10 cellular contexts compared by ENCODE assay signal in genomic region chr17:45284176-45285140, GRCh38. TPM values are rescaled to one million over a fixed set of nuclear protein-coding genes. Genes with fewer than 3 reads are reported as not detected.
DNase-seq lines count a peak whose midpoint lies in the region; ATAC-seq, FAIRE-seq and TF ChIP-seq lines count a peak whose summit lies in the region.
"Had no signal": no experiment of that assay in that cellular context is flagged by ENCODE, and none has a peak within 500 bp of the region (broad histone marks: within the 10 kb centered on the region; RNA-seq: fewer than 3 reads in every experiment).

No MANE protein-coding gene starts in this region.

- H3K4me3 Mint-ChIP-seq in activated naive CD4-positive, alpha-beta T cell treated with anti-CD3 and anti-CD28 coated beads, Interleukin-2, amount 10 ng/mL, durations not matched to agents 7 days and 5 days: no peak overlapping the region

- TF ChIP-seq RAD21 in A549 (conservative IDR thresholded peaks at IDR 0.05 in 1 of 2, IDR thresholded peaks at IDR 0.05 in 1 of 2): peak; percentile 28 to 34; a peak in 3 of 5 replicates
- TF ChIP-seq RAD21 in Ishikawa (IDR thresholded peaks at IDR 0.05; ENCODE audit: low read depth): peak; percentile 17; the same call in 1 of the 2 replicates

- no peaks in the 10 kb centered on the region for H3K9me3 ChIP-seq in A549

- FAIRE-seq in A549 (lab: Jason Lieb, UNC): no peak
- FAIRE-seq: G401.6 had no signal

- no peaks in the 10 kb centered on the region for H3K9me3 Mint-ChIP-seq in activated naive CD4-positive, alpha-beta T cell treated with anti-CD3 and anti-CD28 coated beads, Interleukin-2, amount 10 ng/mL, durations not matched to agents 7 days and 5 days

- H3K4me1 Mint-ChIP-seq in activated naive CD4-positive, alpha-beta T cell treated with anti-CD3 and anti-CD28 coated beads, Interleukin-2, amount 10 ng/mL, durations not matched to agents 7 days and 5 days: peaks cover 5% of the 10 kb centered on the region

- POLR2A ChIA-PET in A549 (lab: Yijun Ruan, JAX): interaction anchor here (1.2 to 1.4 kb wide), 2 partner anchors 9 to 87 kb away, joined by 3 read pairs; no protein-coding TSS in a partner anchor

- H3K4me3 ChIP-seq in A549: no peak overlapping the region

- H3K4me1 ChIP-seq in A549: peaks cover 28% of the 10 kb centered on the region

- H3K27ac ChIP-seq in A549: peak overlapping the region; percentile 49 to 74; a peak in 5 of 6 replicates

- H3K27me3 Mint-ChIP-seq in activated naive CD4-positive, alpha-beta T cell treated with anti-CD3 and anti-CD28 coated beads, Interleukin-2, amount 10 ng/mL, durations not matched to agents 7 days and 5 days: no peaks in the 10 kb centered on the region

- 88% methylated on average over 21 of the region's 21 CpGs for WGBS in A549 (ENCODE audit: missing lambda C conversion rate)

- TF ChIP-seq CTCF in A549 (IDR thresholded peaks at IDR 0.05): peak; percentile 44

- peak in 1 of 2 experiments; percentile 65 for DNase-seq in A549 (ENCODE audit: low read depth in 1 of 2, low spot score in 1 of 2)
- DNase-seq in activated naive CD4-positive, alpha-beta T cell treated with anti-CD3 and anti-CD28 coated beads, Interleukin-2, amount 10 ng/mL, durations not matched to agents 7 days and 5 days: peak; percentile 60
- DNase-seq in left lobe of liver (ENCODE audit: low spot score): peak; percentile 89
- peak; percentile 82 for DNase-seq in ureter (ENCODE audit: low spot score)
- DNase-seq in central memory CD4-positive, alpha-beta T cell: no peak
- DNase-seq in NCI-H1092 (lab: John Stamatoyannopoulos, UW): no peak

- peaks cover 44% of the 10 kb centered on the region for H3K36me3 Mint-ChIP-seq in activated naive CD4-positive, alpha-beta T cell treated with anti-CD3 and anti-CD28 coated beads, Interleukin-2, amount 10 ng/mL, durations not matched to agents 7 days and 5 days

- TF ChIP-seq POLR2A in A549 (IDR thresholded peaks at IDR 0.05; ENCODE audit: low read length): no peak

- H3K27ac Mint-ChIP-seq in activated naive CD4-positive, alpha-beta T cell treated with anti-CD3 and anti-CD28 coated beads, Interleukin-2, amount 10 ng/mL, durations not matched to agents 7 days and 5 days: peak overlapping the region; percentile 86

- H3K4me2 ChIP-seq in A549: no peak overlapping the region

- ATAC-seq in A549: peak; percentile 41 to 60; a peak in 4 of 6 replicates
- ATAC-seq in left lobe of liver: peak; percentile 84
- ATAC-seq in HG03196 (IDR thresholded peaks at IDR 0.05; ENCODE audit: unreplicated experiment): no peak

- CTCF ChIA-PET in A549 (lab: Yijun Ruan, JAX): interaction anchor here (0.7 to 34.8 kb wide), 20 partner anchors 9 to 149 kb away, joined by 3 to 1120 read pairs (median 6); partner anchors contain the start of genes ACBD4 and MAP3K14
- CTCF ChIA-PET in activated naive CD4-positive, alpha-beta T cell treated with anti-CD3 and anti-CD28 coated beads, Interleukin-2, amount 10 ng/mL, durations not matched to agents 7 days and 5 days (lab: Charles Lee): interaction anchor here (0.6 to 3.4 kb wide), 8 partner anchors 11 to 101 kb away, joined by 3 to 18 read pairs (median 5); partner anchors contain the start of gene MAP3K14

- TF ChIP-seq EP300 in A549 (IDR thresholded peaks at IDR 0.05) (no peak), Ishikawa (IDR thresholded peaks at IDR 0.05; ENCODE audit: borderline replicate concordance) (no peak)

TF ChIP-seq in A549, 52 proteins besides CTCF, POLR2A, EP300 and RAD21:
- peak; percentile 48; the same call in 2 of the 3 replicates for TF ChIP-seq SMC3 (IDR thresholded peaks at IDR 0.05)
- TF ChIP-seq JUNB (IDR thresholded peaks at IDR 0.05): no peak

TF ChIP-seq in Ishikawa, 13 proteins besides CTCF, POLR2A, EP300 and RAD21:
- TF ChIP-seq REST (IDR thresholded peaks at IDR 0.05; ENCODE audit: low read depth): no peak
- no peak for TF ChIP-seq CREB1 (IDR thresholded peaks at IDR 0.05; ENCODE audit: low read depth)
- TF ChIP-seq TCF12 (IDR thresholded peaks at IDR 0.05; ENCODE audit: low read depth): no peak
- no peak for TF ChIP-seq ZBTB7A (IDR thresholded peaks at IDR 0.05; ENCODE audit: low read depth)
- TF ChIP-seq TEAD4 (IDR thresholded peaks at IDR 0.05): no peak
- TF ChIP-seq USF1 (IDR thresholded peaks at IDR 0.05): no peak
- no peak for TF ChIP-seq NFIC (IDR thresholded peaks at IDR 0.05)
- no peak for TF ChIP-seq YY1 (IDR thresholded peaks at IDR 0.05; ENCODE audit: low read depth)
- no peak for TF ChIP-seq EGR1 (IDR thresholded peaks at IDR 0.05)
- TF ChIP-seq MAX (IDR thresholded peaks at IDR 0.05): no peak
- no peak for TF ChIP-seq FOXM1 (IDR thresholded peaks at IDR 0.05; ENCODE audit: borderline replicate concordance, low read depth)
- TF ChIP-seq TAF1 (IDR thresholded peaks at IDR 0.05; ENCODE audit: low read depth): no peak
- TF ChIP-seq CEBPB (IDR thresholded peaks at IDR 0.05): no peak

RNA-seq across cellular contexts. Expression of gene SPATA32, which starts 22.6 kb away (rescaled TPM):
- polyA plus RNA-seq in A549 (2011; rRNA removed): 0.05 and 0.08 TPM in 2 replicates
- 0.09 and 0.16 TPM in 2 replicates for polyA plus RNA-seq in A549 (2012; cell fraction: cytosol; rRNA removed)
- polyA plus RNA-seq in A549 (2012; cell fraction: nucleus; rRNA removed): 0.40 and 0.54 TPM in 2 replicates
- 0.09 to 0.25 TPM (median 0.21 TPM) in 3 replicates for polyA plus RNA-seq in A549 (2017; fragmentation: RNase III; extraction: RNeasy Plus Mini Kit Qiagen cat#74134 plus additional on column Dnase treatment)
- polyA minus RNA-seq in A549 (2011; rRNA and poly(A)+ RNA removed): not detected in 2 replicates
- total RNA-seq in left lobe of liver: not detected
- total RNA-seq in ureter: not detected
- total RNA-seq: pulmonary artery endothelial cell had no signal

RNA-seq across cellular contexts. Expression of gene MAP3K14, which starts 32.4 kb away (rescaled TPM):
- polyA plus RNA-seq in A549 (2011; rRNA removed) (9.1 and 10.9 TPM in 2 replicates), A549 (2017; fragmentation: RNase III; extraction: RNeasy Plus Mini Kit Qiagen cat#74134 plus additional on column Dnase treatment) (30.7 to 53.6 TPM (median 34.5 TPM) in 3 replicates)
- 39.9 and 49.0 TPM in 2 replicates for polyA plus RNA-seq in A549 (2012; cell fraction: cytosol; rRNA removed)
- polyA plus RNA-seq in A549 (2012; cell fraction: nucleus; rRNA removed): 142 and 168 TPM in 2 replicates
- polyA minus RNA-seq in A549 (2011; rRNA and poly(A)+ RNA removed): 12.0 and 13.0 TPM in 2 replicates
- total RNA-seq in left lobe of liver (6.9 TPM), ureter (18.7 TPM)

Comparison
In these comparisons a context has a peak if more than half of its experiments do, and no peak if none do; other contexts are left out.
1. DNase-seq: peak in activated naive CD4-positive, alpha-beta T cell treated with anti-CD3 and anti-CD28 coated beads, Interleukin-2, amount 10 ng/mL, durations not matched to agents 7 days and 5 days (single experiment), left lobe of liver (single experiment) and ureter (single experiment); none in central memory CD4-positive, alpha-beta T cell (single experiment) and NCI-H1092 (single experiment).